ENCODE assay signal across 8 cellular contexts in the genomic region with DNA sequence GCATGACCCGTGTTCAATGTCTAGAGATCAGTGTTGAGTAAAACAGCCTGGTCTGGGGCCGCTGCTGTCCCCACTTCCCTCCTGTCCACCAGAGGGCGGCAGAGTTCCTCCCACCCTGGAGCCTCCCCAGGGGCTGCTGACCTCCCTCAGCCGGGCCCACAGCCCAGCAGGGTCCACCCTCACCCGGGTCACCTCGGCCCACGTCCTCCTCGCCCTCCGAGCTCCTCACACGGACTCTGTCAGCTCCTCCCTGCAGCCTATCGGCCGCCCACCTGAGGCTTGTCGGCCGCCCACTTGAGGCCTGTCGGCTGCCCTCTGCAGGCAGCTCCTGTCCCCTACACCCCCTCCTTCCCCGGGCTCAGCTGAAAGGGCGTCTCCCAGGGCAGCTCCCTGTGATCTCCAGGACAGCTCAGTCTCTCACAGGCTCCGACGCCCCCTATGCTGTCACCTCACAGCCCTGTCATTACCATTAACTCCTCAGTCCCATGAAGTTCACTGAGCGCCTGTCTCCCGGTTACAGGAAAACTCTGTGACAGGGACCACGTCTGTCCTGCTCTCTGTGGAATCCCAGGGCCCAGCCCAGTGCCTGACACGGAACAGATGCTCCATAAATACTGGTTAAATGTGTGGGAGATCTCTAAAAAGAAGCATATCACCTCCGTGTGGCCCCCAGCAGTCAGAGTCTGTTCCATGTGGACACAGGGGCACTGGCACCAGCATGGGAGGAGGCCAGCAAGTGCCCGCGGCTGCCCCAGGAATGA. TPM values are rescaled to one million over a fixed set of nuclear protein-coding genes. Genes with fewer than 3 reads are reported as not detected.
A peak's percentile ranks its signal among the peaks of the same experiment; 100 is the strongest.
DNase-seq lines count a peak whose midpoint lies in the region; ATAC-seq lines count a peak whose summit lies in the region.

No MANE protein-coding gene starts in this region.

- H3K27ac Mint-ChIP-seq in T-helper 1 cell treated with Interleukin-12 subunit alpha and Interleukin-12 subunit beta and Interleukin-4 antibody, amounts not matched to agents 30 μg/mL and 1 μg/mL, for 36 hours, result no peak overlapping the region
- H3K27ac Mint-ChIP-seq in activated naive CD8-positive, alpha-beta T cell treated with anti-CD3 and anti-CD28 coated beads, Interleukin-2, amount 10 ng/mL, durations not matched to agents 7 days and 5 days, result peak overlapping the region; percentile 8

- no peaks in the 10 kb centered on the region for H3K36me3 Mint-ChIP-seq in T-helper 1 cell treated with Interleukin-12 subunit alpha and Interleukin-12 subunit beta and Interleukin-4 antibody, amounts not matched to agents 30 μg/mL and 1 μg/mL, for 36 hours (ENCODE audit: low read depth)
- no peaks in the 10 kb centered on the region for H3K36me3 Mint-ChIP-seq in activated naive CD8-positive, alpha-beta T cell treated with anti-CD3 and anti-CD28 coated beads, Interleukin-2, amount 10 ng/mL, durations not matched to agents 7 days and 5 days

- peaks cover 22% of the 10 kb centered on the region for H3K27me3 Mint-ChIP-seq in T-helper 1 cell treated with Interleukin-12 subunit alpha and Interleukin-12 subunit beta and Interleukin-4 antibody, amounts not matched to agents 30 μg/mL and 1 μg/mL, for 36 hours (ENCODE audit: low read depth)
- peaks cover 16% of the 10 kb centered on the region for H3K27me3 Mint-ChIP-seq in activated naive CD8-positive, alpha-beta T cell treated with anti-CD3 and anti-CD28 coated beads, Interleukin-2, amount 10 ng/mL, durations not matched to agents 7 days and 5 days

- H3K9me3 Mint-ChIP-seq in T-helper 1 cell treated with Interleukin-12 subunit alpha and Interleukin-12 subunit beta and Interleukin-4 antibody, amounts not matched to agents 30 μg/mL and 1 μg/mL, for 36 hours, result no peaks in the 10 kb centered on the region
- no peaks in the 10 kb centered on the region for H3K9me3 Mint-ChIP-seq in activated naive CD8-positive, alpha-beta T cell treated with anti-CD3 and anti-CD28 coated beads, Interleukin-2, amount 10 ng/mL, durations not matched to agents 7 days and 5 days

- WGBS in iPS DF 6.9 (ENCODE audit: insufficient coverage, insufficient read length), result no CpG with 5 or more reads among the region's 26 CpGs

- POLR2A ChIA-PET in activated naive CD8-positive, alpha-beta T cell treated with anti-CD3 and anti-CD28 coated beads, Interleukin-2, amount 10 ng/mL, durations not matched to agents 7 days and 5 days (lab: Charles Lee), result no interaction called here

- ATAC-seq in activated naive CD8-positive, alpha-beta T cell treated with anti-CD3 and anti-CD28 coated beads, Interleukin-2, amount 10 ng/mL, durations not matched to agents 7 days and 5 days (ENCODE audit: low read depth), result peak; percentile 92

- no peak overlapping the region for H3K27ac ChIP-seq in iPS DF 6.9 (ENCODE audit: low read length)

- no peaks in the 10 kb centered on the region for H3K27me3 ChIP-seq in iPS DF 6.9 (ENCODE audit: control insufficient read depth, insufficient read depth, low read length)

- H3K36me3 ChIP-seq in iPS DF 6.9 (ENCODE audit: control insufficient read depth, insufficient read depth, low read length), result no peaks in the 10 kb centered on the region

- peaks cover 3% of the 10 kb centered on the region for H3K4me1 Mint-ChIP-seq in T-helper 1 cell treated with Interleukin-12 subunit alpha and Interleukin-12 subunit beta and Interleukin-4 antibody, amounts not matched to agents 30 μg/mL and 1 μg/mL, for 36 hours (ENCODE audit: low read depth)
- H3K4me1 Mint-ChIP-seq in activated naive CD8-positive, alpha-beta T cell treated with anti-CD3 and anti-CD28 coated beads, Interleukin-2, amount 10 ng/mL, durations not matched to agents 7 days and 5 days, result no peaks in the 10 kb centered on the region

- DNase-seq in NCI-H1417 (lab: John Stamatoyannopoulos, UW) (peak; percentile 63 to 90 (median 87)), NCI-H1417 treated with DMSO at 0.1 percent for 48 hours (lab: John Stamatoyannopoulos, UW) (no peak), NCI-H1092 treated with DMSO at 0.1 percent for 48 hours (lab: John Stamatoyannopoulos, UW) (peak; percentile 84), iPS DF 6.9 (ENCODE audit: low read depth, low spot score) (peak; percentile 48), cortex of kidney (lab: John Stamatoyannopoulos, UW) (no peak)
- peak; percentile 80 for DNase-seq in activated naive CD8-positive, alpha-beta T cell treated with anti-CD3 and anti-CD28 coated beads, Interleukin-2, amount 10 ng/mL, durations not matched to agents 7 days and 5 days
- peak; percentile 69 to 70 for DNase-seq in stimulated activated CD4-positive, alpha-beta T cell treated with anti-CD3 and anti-CD28 coated beads, Interleukin-2, amount 100 ng/mL, for 48 hours

- H3K4me1 ChIP-seq in iPS DF 6.9 (ENCODE audit: control insufficient read depth, insufficient read depth, low read length), result no peaks in the 10 kb centered on the region; the same call in 1 of the 2 replicates

- no peaks in the 10 kb centered on the region for H3K9me3 ChIP-seq in iPS DF 6.9 (ENCODE audit: control insufficient read depth, insufficient read depth, low read length)

- peak overlapping the region; percentile 69 for H3K4me3 Mint-ChIP-seq in T-helper 1 cell treated with Interleukin-12 subunit alpha and Interleukin-12 subunit beta and Interleukin-4 antibody, amounts not matched to agents 30 μg/mL and 1 μg/mL, for 36 hours
- peak overlapping the region; percentile 73 for H3K4me3 Mint-ChIP-seq in activated naive CD8-positive, alpha-beta T cell treated with anti-CD3 and anti-CD28 coated beads, Interleukin-2, amount 10 ng/mL, durations not matched to agents 7 days and 5 days

- H3K4me3 ChIP-seq in iPS DF 6.9 (ENCODE audit: low read length), result peak overlapping the region; percentile 4; the same call in 1 of the 2 replicates

RNA-seq across cellular contexts. Expression of a gene that starts 1.5 kb away (rescaled TPM):
- not detected for total RNA-seq in activated naive CD8-positive, alpha-beta T cell treated with anti-CD3 and anti-CD28 coated beads, Interleukin-2, amount 10 ng/mL, durations not matched to agents 7 days and 5 days

RNA-seq across cellular contexts. Expression of a gene that starts 18.9 kb away (rescaled TPM):
- total RNA-seq in activated naive CD8-positive, alpha-beta T cell treated with anti-CD3 and anti-CD28 coated beads, Interleukin-2, amount 10 ng/mL, durations not matched to agents 7 days and 5 days, result not detected

RNA-seq across cellular contexts. Expression of a gene that starts 48.4 kb away (rescaled TPM):
- total RNA-seq in activated naive CD8-positive, alpha-beta T cell treated with anti-CD3 and anti-CD28 coated beads, Interleukin-2, amount 10 ng/mL, durations not matched to agents 7 days and 5 days, result not detected

Comparison
In these comparisons a context has a peak if more than half of its experiments do, and no peak if none do; other contexts are left out.
1. DNase-seq: peak in NCI-H1417 (3 of 3), NCI-H1092 treated with DMSO at 0.1 percent for 48 hours (single experiment), activated naive CD8-positive, alpha-beta T cell treated with anti-CD3 and anti-CD28 coated beads, Interleukin-2, amount 10 ng/mL, durations not matched to agents 7 days and 5 days (single experiment), iPS DF 6.9 (single experiment) and stimulated activated CD4-positive, alpha-beta T cell treated with anti-CD3 and anti-CD28 coated beads, Interleukin-2, amount 100 ng/mL, for 48 hours (2 of 2); none in NCI-H1417 treated with DMSO at 0.1 percent for 48 hours (single experiment) and cortex of kidney (single experiment).